Comparison of ENCODE assay signal across 11 cellular contexts in genomic region chr1:41362749-41363631, GRCh38. TPM values are rescaled to one million over a fixed set of nuclear protein-coding genes. Genes with fewer than 3 reads are reported as not detected.
DNase-seq lines count a peak whose midpoint lies in the region; FAIRE-seq and TF ChIP-seq lines count a peak whose summit lies in the region.
"Had no signal": no experiment of that assay in that cellular context is flagged by ENCODE, and none has a peak within 500 bp of the region (broad histone marks: within the 10 kb centered on the region; RNA-seq: fewer than 3 reads in every experiment).

No MANE protein-coding gene starts in this region.

- DNase-seq in DMS53 (lab: John Stamatoyannopoulos, UW): peak; percentile 55
- no peak for DNase-seq in DMS53 treated with DMSO at 0.1 percent for 48 hours (lab: John Stamatoyannopoulos, UW; ENCODE audit: unreplicated experiment)
- peak; percentile 50 for DNase-seq in H7
- no peak for DNase-seq in astrocyte (ENCODE audit: low read depth)
- no peak for DNase-seq in osteocyte (ENCODE audit: extremely low spot score, unreplicated experiment)
- DNase-seq in kidney tubule cell (ENCODE audit: low spot score): no peak
- no peak for DNase-seq in GM20000 (ENCODE audit: low spot score)
- DNase-seq in effector memory CD4-positive, alpha-beta T cell: no peak
- DNase-seq: cortex of kidney had no signal

- H3K27ac Mint-ChIP-seq in astrocyte (ENCODE audit: unreplicated experiment) (no peak overlapping the region), osteocyte (ENCODE audit: unreplicated experiment) (no peak overlapping the region)

- no peak overlapping the region for H3K27ac ChIP-seq in astrocyte (ENCODE audit: low read depth, low read length)
- H3K27ac ChIP-seq in effector memory CD4-positive, alpha-beta T cell (ENCODE audit: insufficient read depth, low read length, poor library complexity, severe bottlenecking): no peak overlapping the region
- H3K27ac ChIP-seq: prostate gland, SJSA1 had no signal

- peaks cover 4% of the 10 kb centered on the region for H4K20me1 ChIP-seq in astrocyte (ENCODE audit: insufficient read depth, low read length)

- H3K4me1 Mint-ChIP-seq in astrocyte (ENCODE audit: low read depth, unreplicated experiment) (peaks cover 19% of the 10 kb centered on the region), osteocyte (ENCODE audit: unreplicated experiment) (peaks cover 36% of the 10 kb centered on the region)

- peaks cover 78% of the 10 kb centered on the region for H3K27me3 ChIP-seq in H7 (ENCODE audit: control insufficient read depth, insufficient read depth, low read length)
- peaks cover 38% of the 10 kb centered on the region for H3K27me3 ChIP-seq in astrocyte (ENCODE audit: insufficient read depth, low read length)
- peaks cover 9% of the 10 kb centered on the region for H3K27me3 ChIP-seq in effector memory CD4-positive, alpha-beta T cell (replicated peaks; ENCODE audit: control insufficient read depth, insufficient read depth, low read length, poor library complexity, severe bottlenecking)

- no peak overlapping the region for H3K4me2 ChIP-seq in astrocyte (ENCODE audit: low read length)

- no peaks in the 10 kb centered on the region for H3K36me3 Mint-ChIP-seq in astrocyte (ENCODE audit: low read depth, unreplicated experiment)
- H3K36me3 Mint-ChIP-seq in osteocyte (ENCODE audit: unreplicated experiment): no peaks in the 10 kb centered on the region

- peaks cover 38% of the 10 kb centered on the region for H3K27me3 Mint-ChIP-seq in astrocyte (ENCODE audit: low read depth, unreplicated experiment)
- H3K27me3 Mint-ChIP-seq in osteocyte (ENCODE audit: unreplicated experiment): peaks cover 5% of the 10 kb centered on the region

- TF ChIP-seq CTCF in astrocyte (IDR thresholded peaks at IDR 0.05; ENCODE audit: insufficient read depth, low read depth, low read length) (no peak), osteocyte (IDR thresholded peaks at IDR 0.05) (no peak), GM20000 (IDR thresholded peaks at IDR 0.05; ENCODE audit: extremely low read depth, missing control alignments) (no peak)

- H3K79me2 ChIP-seq in astrocyte (ENCODE audit: insufficient read depth, low read length): no peaks in the 10 kb centered on the region

- H3K9me3 Mint-ChIP-seq in astrocyte (ENCODE audit: unreplicated experiment) (no peaks in the 10 kb centered on the region), osteocyte (ENCODE audit: unreplicated experiment) (no peaks in the 10 kb centered on the region)

- H3K36me3 ChIP-seq in H7 (replicated peaks; ENCODE audit: control insufficient read depth, insufficient read depth, low read length): no peaks in the 10 kb centered on the region
- H3K36me3 ChIP-seq in astrocyte (ENCODE audit: insufficient read depth, low read length): no peaks in the 10 kb centered on the region
- H3K36me3 ChIP-seq in effector memory CD4-positive, alpha-beta T cell (ENCODE audit: control insufficient read depth, insufficient read depth, low read length): no peaks in the 10 kb centered on the region
- H3K36me3 ChIP-seq: prostate gland had no signal

- H3K4me3 ChIP-seq in H7 (ENCODE audit: insufficient read depth, low read depth, low read length): peak overlapping the region; percentile 48; the same call in 1 of the 2 replicates
- H3K4me3 ChIP-seq in astrocyte (ENCODE audit: insufficient read depth, low read depth, low read length): no peak overlapping the region
- no peak overlapping the region for H3K4me3 ChIP-seq in effector memory CD4-positive, alpha-beta T cell (ENCODE audit: insufficient read depth, low read depth, low read length, poor library complexity, severe bottlenecking)
- H3K4me3 ChIP-seq: SJSA1 had no signal

- no peak overlapping the region for H3K9ac ChIP-seq in astrocyte (ENCODE audit: low read length)

- H3K4me1 ChIP-seq in astrocyte (ENCODE audit: insufficient read depth, low read length): peaks cover 40% of the 10 kb centered on the region
- peaks cover 22% of the 10 kb centered on the region for H3K4me1 ChIP-seq in effector memory CD4-positive, alpha-beta T cell (ENCODE audit: control insufficient read depth, insufficient read depth, low read length, poor library complexity, severe bottlenecking)

- peak overlapping the region; percentile 66 for H3K4me3 Mint-ChIP-seq in astrocyte (ENCODE audit: unreplicated experiment)
- H3K4me3 Mint-ChIP-seq in osteocyte (ENCODE audit: unreplicated experiment): peak overlapping the region; percentile 40

- no peaks in the 10 kb centered on the region for H3K9me3 ChIP-seq in astrocyte (ENCODE audit: insufficient read depth, low read depth, low read length)
- H3K9me3 ChIP-seq in effector memory CD4-positive, alpha-beta T cell (ENCODE audit: control insufficient read depth, low read length): no peaks in the 10 kb centered on the region
- H3K9me3 ChIP-seq: prostate gland had no signal

- H2AFZ ChIP-seq in astrocyte (ENCODE audit: low read depth, low read length): no peak overlapping the region

- FAIRE-seq in astrocyte (lab: Jason Lieb, UNC): no peak

RNA-seq across cellular contexts. Expression of gene FOXO6, which starts 1.8 kb away (rescaled TPM):
- total RNA-seq in H7 (2014; rRNA removed; shearing (Covaris generic)): 0.97 and 1.00 TPM in 2 replicates
- total RNA-seq in astrocyte: 1.2 TPM in 2 replicates
- 0.81 and 0.99 TPM in 2 replicates for total RNA-seq in osteocyte

Comparison
In these comparisons a context has a peak if more than half of its experiments do, and no peak if none do; other contexts are left out.
1. DNase-seq: peak in DMS53 (single experiment) and H7 (single experiment); none in DMS53 treated with DMSO at 0.1 percent for 48 hours (single experiment), astrocyte (single experiment), osteocyte (single experiment), kidney tubule cell (single experiment), GM20000 (single experiment) and effector memory CD4-positive, alpha-beta T cell (0 of 3).